ENCODE assay signal across 1 cellular context in genomic region chr11:61732705-61733104, GRCh38.
TF ChIP-seq lines count a peak whose summit lies in the region.

No MANE protein-coding gene starts in this region.

TF ChIP-seq in HepG2, 621 proteins besides CTCF, POLR2A, EP300 and RAD21:
- TF ChIP-seq NFIC (IDR thresholded peaks at IDR 0.05; ENCODE audit: low read length): no peak
- TF ChIP-seq FOXO4 (CRISPR knock-in tag; conservative IDR thresholded peaks at IDR 0.05): no peak
- TF ChIP-seq AGO2 (optimal IDR thresholded peaks at IDR 0.05; ENCODE audit: low read depth, low read length): peak; percentile 32
- TF ChIP-seq FOXA1 (IDR thresholded peaks at IDR 0.05): no peak
- no peak for TF ChIP-seq FOXA1 (CRISPR knock-in tag; IDR thresholded peaks at IDR 0.05)
- no peak for TF ChIP-seq REL (CRISPR knock-in tag; conservative IDR thresholded peaks at IDR 0.05)
- no peak for TF ChIP-seq NBN (conservative IDR thresholded peaks at IDR 0.05)
